Comparison of ENCODE assay signal across 8 cellular contexts in genomic region chr11:100684101-100685065, GRCh38. TPM values are rescaled to one million over a fixed set of nuclear protein-coding genes. Genes with fewer than 3 reads are reported as not detected.
DNase-seq lines count a peak whose midpoint lies in the region; ATAC-seq and TF ChIP-seq lines count a peak whose summit lies in the region.

No MANE protein-coding gene starts in this region.

- H3K9me3 Mint-ChIP-seq in neural crest cell: no peaks in the 10 kb centered on the region

- H4K91ac ChIP-seq in neuronal stem cell (ENCODE audit: low read depth, low read length, poor library complexity): no peak overlapping the region

- TF ChIP-seq CTCF in PC-3 (conservative IDR thresholded peaks at IDR 0.05; ENCODE audit: low read depth, low read length) (no peak), neural crest cell (conservative IDR thresholded peaks at IDR 0.05) (no peak), ovary (IDR thresholded peaks at IDR 0.05) (no peak)

- no peak for TF ChIP-seq EP300 in ovary (IDR thresholded peaks at IDR 0.05)

- no peak overlapping the region for H3K27ac Mint-ChIP-seq in neural crest cell (ENCODE audit: unreplicated experiment)

- H3K27ac ChIP-seq in PC-3 (ENCODE audit: low read length) (peak overlapping the region; percentile 89), ovary (no peak overlapping the region), neuronal stem cell (replicated peaks; ENCODE audit: low read length) (no peak overlapping the region)

- H3K14ac ChIP-seq in neuronal stem cell (ENCODE audit: low read length): no peak overlapping the region

- peak overlapping the region; percentile 61 for H3K9ac ChIP-seq in PC-3 (ENCODE audit: low read length)
- no peak overlapping the region for H3K9ac ChIP-seq in neuronal stem cell (ENCODE audit: low read depth, low read length, poor library complexity)

- 80 to 93% (median 91%) methylated on average over 6 of the region's 6 CpGs for WGBS in ovary, 3 donors
- WGBS in neuronal stem cell (ENCODE audit: extremely low coverage in 2 of 2, insufficient read length in 2 of 2, insufficient replicate concordance in 1 of 2), 2 donors: no CpG with 5 or more reads among the region's 6 CpGs

- POLR2A ChIA-PET in PC-3 (lab: Charles Lee; ENCODE audit: unreplicated experiment): interaction anchor here (0.6 to 1.0 kb wide), 3 partner anchors 88 to 120 kb away, joined by 4 to 7 read pairs (median 5); no protein-coding TSS in a partner anchor

- peaks cover 66% of the 10 kb centered on the region for H3K4me1 ChIP-seq in PC-3 (ENCODE audit: insufficient read depth, low read length)
- peaks cover 2% of the 10 kb centered on the region for H3K4me1 ChIP-seq in ovary (ENCODE audit: insufficient read depth)
- peaks cover 2 to 8% of the 10 kb centered on the region in 2 donors for H3K4me1 ChIP-seq in neuronal stem cell (ENCODE audit: control insufficient read depth in 2 of 2, insufficient read depth in 1 of 2, low read depth in 1 of 2, low read length in 2 of 2)

- no peak overlapping the region for H2BK15ac ChIP-seq in neuronal stem cell (ENCODE audit: low read length)

- H3K4ac ChIP-seq in neuronal stem cell (ENCODE audit: low read length): no peak overlapping the region

- H3K79me2 ChIP-seq in PC-3 (ENCODE audit: low read length): peaks cover 19% of the 10 kb centered on the region

- H3K79me1 ChIP-seq in neuronal stem cell (ENCODE audit: low read depth, low read length): no peaks in the 10 kb centered on the region

- H2BK120ac ChIP-seq in neuronal stem cell (ENCODE audit: low read depth, low read length): no peak overlapping the region

- H3K27me3 ChIP-seq in PC-3 (ENCODE audit: low read length) (no peaks in the 10 kb centered on the region), ovary (no peaks in the 10 kb centered on the region), neuronal stem cell (ENCODE audit: control insufficient read depth in 3 of 3, insufficient read depth in 3 of 3, low read depth in 1 of 3, low read length in 3 of 3) (no peaks in the 10 kb centered on the region)

- peaks cover 58% of the 10 kb centered on the region for H3K4me1 Mint-ChIP-seq in neural crest cell

- H3K4me2 ChIP-seq in PC-3 (ENCODE audit: low read length): peak overlapping the region; percentile 77
- H3K4me2 ChIP-seq in neuronal stem cell (ENCODE audit: insufficient read depth, low read length, poor library complexity, severe bottlenecking): no peak overlapping the region

- no peaks in the 10 kb centered on the region for H3K36me3 ChIP-seq in PC-3 (ENCODE audit: low read depth, low read length)
- no peaks in the 10 kb centered on the region for H3K36me3 ChIP-seq in ovary
- H3K36me3 ChIP-seq in neuronal stem cell (replicated peaks in 1 of 2; ENCODE audit: control insufficient read depth in 2 of 2, insufficient read depth in 2 of 2, low read length in 2 of 2): no peaks in the 10 kb centered on the region

- H2BK5ac ChIP-seq in neuronal stem cell (ENCODE audit: low read length): no peak overlapping the region

- intact Hi-C loops in PC-3 (cut with micrococcal nuclease): loop anchor here (1.0 to 5.0 kb wide), 4 partner anchors 35 to 167 kb away; no protein-coding TSS in a partner anchor
- intact Hi-C loops in ovary (cut with DNase I): loop anchor here (5.0 to 10.0 kb wide), 5 partner anchors 168 to 250 kb away; no protein-coding TSS in a partner anchor

- no peak for TF ChIP-seq POLR2A in ovary (IDR thresholded peaks at IDR 0.05)

- TSS peak; percentile 59 for BruUV-seq in PC-3 (replicated peaks; lab: Mats Ljungman, UMichigan)

- no peaks in the 10 kb centered on the region for H3K36me3 Mint-ChIP-seq in neural crest cell (ENCODE audit: low read depth)

- H2BK12ac ChIP-seq in neuronal stem cell (ENCODE audit: low read length): no peak overlapping the region

- CTCF ChIA-PET in PC-3 (lab: Charles Lee): interaction anchor here (0.5 to 2.1 kb wide), 4 partner anchors 92 to 147 kb away, joined by 3 to 7 read pairs (median 6); no protein-coding TSS in a partner anchor

- peak overlapping the region; percentile 75 for H3K4me3 Mint-ChIP-seq in neural crest cell

- DNase-seq in PC-3 (peak; percentile 78), neural crest cell (ENCODE audit: low read depth, low spot score) (no peak), ovary (no peak), NCI-H146 treated with DMSO at 0.1 percent for 48 hours (lab: John Stamatoyannopoulos, UW; ENCODE audit: unreplicated experiment) (no peak), GF-D8 (lab: John Stamatoyannopoulos, UW) (no peak), neuronal stem cell (ENCODE audit: low spot score) (no peak)

- peaks cover 12% of the 10 kb centered on the region; the same call in 1 of the 2 replicates for H4K20me1 ChIP-seq in PC-3 (ENCODE audit: low read length)

- peak overlapping the region; percentile 51 for H3K4me3 ChIP-seq in PC-3 (ENCODE audit: low read length)
- no peak overlapping the region for H3K4me3 ChIP-seq in ovary
- no peak overlapping the region for H3K4me3 ChIP-seq in neuronal stem cell (ENCODE audit: low read length in 2 of 2)

- no peak overlapping the region for H3K18ac ChIP-seq in neuronal stem cell (ENCODE audit: low read length)

- no peak overlapping the region for H4K8ac ChIP-seq in neuronal stem cell (ENCODE audit: low read depth, low read length)

- H3K9me3 ChIP-seq in PC-3 (ENCODE audit: low read length): no peaks in the 10 kb centered on the region
- H3K9me3 ChIP-seq in ovary: no peaks in the 10 kb centered on the region
- H3K9me3 ChIP-seq in neuronal stem cell (replicated peaks in 1 of 2; ENCODE audit: control insufficient read depth in 2 of 2, insufficient read depth in 1 of 2, low read depth in 1 of 2, low read length in 2 of 2): no peaks in the 10 kb centered on the region

- H3K27me3 Mint-ChIP-seq in neural crest cell (ENCODE audit: low read depth): no peaks in the 10 kb centered on the region

- peak overlapping the region; percentile 28 for H2AFZ ChIP-seq in PC-3 (ENCODE audit: low read length)
- no peak overlapping the region for H2AFZ ChIP-seq in neuronal stem cell (ENCODE audit: low read length)

- no peaks in the 10 kb centered on the region for H3K9me2 ChIP-seq in PC-3 (replicated peaks; ENCODE audit: low read length)

- H2AK5ac ChIP-seq in neuronal stem cell (ENCODE audit: low read depth, low read length): no peak overlapping the region

- H3K23ac ChIP-seq in neuronal stem cell (ENCODE audit: low read depth, low read length, poor library complexity): no peak overlapping the region

- ATAC-seq in GM18867 (IDR thresholded peaks at IDR 0.05; ENCODE audit: unreplicated experiment) (peak; percentile 37), HG02642 (IDR thresholded peaks at IDR 0.05; ENCODE audit: poor library complexity, unreplicated experiment) (peak; percentile 26), PC-3 (peak; percentile 17)

- H3F3A ChIP-seq in PC-3 (ENCODE audit: low read length, unreplicated experiment): peaks cover 17% of the 10 kb centered on the region

RNA-seq across cellular contexts. Expression of gene ARHGAP42, which starts 2.7 kb away (rescaled TPM):
- 11.0 and 12.1 TPM in 2 replicates for total RNA-seq in PC-3 (2014; rRNA removed)
- total RNA-seq in neural crest cell: 21.6 and 22.6 TPM in 2 replicates
- 1 to 10 TPM; 4.3 to 8.2 (median 7.0) TPM for total RNA-seq in ovary
- polyA plus RNA-seq in ovary: 10 to 100 TPM in 1 of 2 donors, 1 to 10 TPM in 1; 5.1 to 11.8 TPM
- 8.1 TPM for polyA plus RNA-seq in neuronal stem cell (2013, experiment 1 of 2)
- polyA plus RNA-seq in neuronal stem cell (2013, experiment 2 of 2): 8.0 TPM
